ENCODE assay signal across 11 cellular contexts in genomic region chr1:156465747-156466365, GRCh38. TPM values are rescaled to one million over a fixed set of nuclear protein-coding genes. Genes with fewer than 3 reads are reported as not detected.
DNase-seq lines count a peak whose midpoint lies in the region; ATAC-seq and TF ChIP-seq lines count a peak whose summit lies in the region.
"Had no signal": no experiment of that assay in that cellular context is flagged by ENCODE, and none has a peak within 500 bp of the region (broad histone marks: within the 10 kb centered on the region; RNA-seq: fewer than 3 reads in every experiment).

No MANE protein-coding gene starts in this region.

- H3K27ac Mint-ChIP-seq in stimulated activated naive CD8-positive, alpha-beta T cell treated with anti-CD3 and anti-CD28 coated beads, Interleukin-15, Interleukin-2, amounts not matched to agents 100 ng/mL and 50 ng/mL, for 24 hours = peak overlapping the region; percentile 65
- H3K27ac Mint-ChIP-seq in WTC11 = peak overlapping the region; percentile 56

- no peak for ATAC-seq in stimulated activated naive CD8-positive, alpha-beta T cell treated with anti-CD3 and anti-CD28 coated beads, Interleukin-15, Interleukin-2, amounts not matched to agents 100 U/mL and 50 U/mL, for 24 hours
- ATAC-seq in WTC11 (peak; percentile 75), GM19023 (IDR thresholded peaks at IDR 0.05; ENCODE audit: unreplicated experiment) (no peak)

- DNase-seq in stimulated activated naive CD8-positive, alpha-beta T cell treated with anti-CD3 and anti-CD28 coated beads, Interleukin-15, Interleukin-2, amounts not matched to agents 100 U/mL and 50 U/mL, for 24 hours = no peak
- DNase-seq in WTC11 (ENCODE audit: low spot score) (peak; percentile 66), iPS-NIHi11 (ENCODE audit: low spot score) (peak; percentile 54), NCI-H774 (lab: John Stamatoyannopoulos, UW) (no peak), RKO (ENCODE audit: low spot score) (no peak), NCI-H524 treated with DMSO at 0.1 percent for 48 hours (lab: John Stamatoyannopoulos, UW) (no peak)
- DNase-seq: activated CD4-positive, alpha-beta T cell treated with anti-CD3 and anti-CD28 coated beads for 1 hour; NCI-H1436 treated with DMSO at 0.1 percent for 48 hours; nucleus accumbens had no signal

- peaks cover 26% of the 10 kb centered on the region for H3K36me3 Mint-ChIP-seq in stimulated activated naive CD8-positive, alpha-beta T cell treated with anti-CD3 and anti-CD28 coated beads, Interleukin-15, Interleukin-2, amounts not matched to agents 100 ng/mL and 50 ng/mL, for 24 hours (ENCODE audit: low read depth)
- peaks cover 6% of the 10 kb centered on the region for H3K36me3 Mint-ChIP-seq in WTC11

- no peaks in the 10 kb centered on the region for H3K27me3 Mint-ChIP-seq in stimulated activated naive CD8-positive, alpha-beta T cell treated with anti-CD3 and anti-CD28 coated beads, Interleukin-15, Interleukin-2, amounts not matched to agents 100 ng/mL and 50 ng/mL, for 24 hours
- H3K27me3 Mint-ChIP-seq in WTC11 (ENCODE audit: low read depth) = no peaks in the 10 kb centered on the region

- TF ChIP-seq CTCF in WTC11 (IDR thresholded peaks at IDR 0.05) = no peak

- no peak overlapping the region for H3K4me3 Mint-ChIP-seq in stimulated activated naive CD8-positive, alpha-beta T cell treated with anti-CD3 and anti-CD28 coated beads, Interleukin-15, Interleukin-2, amounts not matched to agents 100 ng/mL and 50 ng/mL, for 24 hours
- no peak overlapping the region for H3K4me3 Mint-ChIP-seq in WTC11

- H3K4me1 Mint-ChIP-seq in stimulated activated naive CD8-positive, alpha-beta T cell treated with anti-CD3 and anti-CD28 coated beads, Interleukin-15, Interleukin-2, amounts not matched to agents 100 ng/mL and 50 ng/mL, for 24 hours (ENCODE audit: low read depth) = peaks cover 4% of the 10 kb centered on the region
- peaks cover 42% of the 10 kb centered on the region for H3K4me1 Mint-ChIP-seq in WTC11

- POLR2A ChIA-PET in WTC11 (lab: Charles Lee) = interaction anchor here (1.0 to 1.1 kb wide), 3 partner anchors 9 to 39 kb away, joined by 3 to 4 read pairs (median 3); partner anchors contain the start of gene MEF2D

- H3K9me3 Mint-ChIP-seq in stimulated activated naive CD8-positive, alpha-beta T cell treated with anti-CD3 and anti-CD28 coated beads, Interleukin-15, Interleukin-2, amounts not matched to agents 100 ng/mL and 50 ng/mL, for 24 hours = no peaks in the 10 kb centered on the region
- H3K9me3 Mint-ChIP-seq in WTC11 = no peaks in the 10 kb centered on the region

- CTCF ChIA-PET in WTC11 (lab: Charles Lee) = interaction anchor here (0.5 to 2.5 kb wide), 32 partner anchors 8 to 1039 kb away, joined by 3 to 44 read pairs (median 4); partner anchors contain the start of genes HAPLN2, IQGAP3 and MEF2D

TF ChIP-seq in WTC11, 78 proteins besides CTCF, POLR2A, EP300 and RAD21:
- TF ChIP-seq NFATC4 (CRISPR knock-in tag; IDR thresholded peaks at IDR 0.05) (no peak), ZNF317 (CRISPR knock-in tag; IDR thresholded peaks at IDR 0.05; ENCODE audit: borderline replicate concordance, low read depth) (no peak)

RNA-seq across cellular contexts. Expression of gene MEF2D, which starts 34.7 kb away (rescaled TPM):
- total RNA-seq in WTC11 (2021) = 20.6 to 24.1 TPM (median 24.0 TPM) in 3 replicates

Comparison
In these comparisons a context has a peak if more than half of its experiments do, and no peak if none do; other contexts are left out.
1. DNase-seq: peak in WTC11 (single experiment) and iPS-NIHi11 (single experiment); none in stimulated activated naive CD8-positive, alpha-beta T cell treated with anti-CD3 and anti-CD28 coated beads, Interleukin-15, Interleukin-2, amounts not matched to agents 100 U/mL and 50 U/mL, for 24 hours (single experiment), NCI-H774 (single experiment), RKO (single experiment) and NCI-H524 treated with DMSO at 0.1 percent for 48 hours (single experiment).